22 cellular contexts compared by ENCODE assay signal in the genomic region with DNA sequence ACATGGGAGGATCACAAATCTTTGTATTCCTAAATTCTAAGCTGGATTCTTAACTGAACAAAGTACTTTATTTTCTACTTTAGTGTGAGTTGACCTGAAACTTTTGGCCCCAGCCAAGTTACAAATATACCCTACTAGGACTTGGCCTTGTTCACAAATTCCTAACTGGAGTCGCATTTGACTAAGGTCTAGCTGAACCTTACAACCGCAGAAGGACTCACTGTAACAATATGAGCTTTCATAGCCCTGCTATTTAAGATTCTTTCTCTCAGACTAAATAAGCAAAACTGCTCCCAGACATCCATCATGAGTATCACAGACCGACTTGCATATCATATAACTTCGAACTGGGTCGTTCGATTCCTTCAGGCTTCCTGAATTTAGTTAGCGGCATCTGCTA. TPM values are rescaled to one million over a fixed set of nuclear protein-coding genes. Genes with fewer than 3 reads are reported as not detected.
"Had no signal": no experiment of that assay in that cellular context is flagged by ENCODE, and none has a peak within 500 bp of the region (broad histone marks: within the 10 kb centered on the region; RNA-seq: fewer than 3 reads in every experiment).

No MANE protein-coding gene starts in this region.

- H3K36me3 Mint-ChIP-seq: natural killer cell treated with Interleukin-12 subunit alpha and Interleukin-12 subunit beta and Interleukin-15 and Interleukin-18, amount 100 ng/mL, for 72 hours had no signal

- ATAC-seq: activated T-cell treated with anti-CD3 and anti-CD28 coated beads, Interleukin-2, amount 50 U/mL, for 72 hours; natural killer cell treated with Interleukin-12 subunit alpha and Interleukin-12 subunit beta and Interleukin-15 and Interleukin-18, amount 100 ng/mL, for 72 hours; stimulated activated naive CD8-positive, alpha-beta T cell treated with anti-CD3 and anti-CD28 coated beads, Interleukin-15, Interleukin-2, amounts not matched to agents 100 U/mL and 50 U/mL, for 24 hours had no signal

- H3K36me3 ChIP-seq: brain microvascular endothelial cell had no signal

- H3K27ac Mint-ChIP-seq: activated T-cell treated with anti-CD3 and anti-CD28 coated beads, Interleukin-2, amount 50 U/mL, for 72 hours; dendritic cell treated with granulocyte-macrophage colony-stimulating factor and Interleukin-4, amounts not matched to agents 40 ng/mL and 50 ng/mL, for 4 days; natural killer cell treated with Interleukin-12 subunit alpha and Interleukin-12 subunit beta and Interleukin-15 and Interleukin-18, amount 100 ng/mL, for 72 hours had no signal

- H3K27me3 Mint-ChIP-seq: dendritic cell treated with granulocyte-macrophage colony-stimulating factor and Interleukin-4, amounts not matched to agents 40 ng/mL and 50 ng/mL, for 4 days; natural killer cell treated with Interleukin-12 subunit alpha and Interleukin-12 subunit beta and Interleukin-15 and Interleukin-18, amount 100 ng/mL, for 72 hours had no signal

- H3K4me3 ChIP-seq: hepatocyte, lung had no signal

- H3K27ac ChIP-seq: brain microvascular endothelial cell, hepatocyte, parathyroid adenoma, VCaP had no signal

- H3K27me3 ChIP-seq: brain microvascular endothelial cell, hepatocyte had no signal

- H3K4me3 Mint-ChIP-seq: activated T-cell treated with anti-CD3 and anti-CD28 coated beads, Interleukin-2, amount 50 U/mL, for 72 hours; dendritic cell treated with granulocyte-macrophage colony-stimulating factor and Interleukin-4, amounts not matched to agents 40 ng/mL and 50 ng/mL, for 4 days; natural killer cell treated with Interleukin-12 subunit alpha and Interleukin-12 subunit beta and Interleukin-15 and Interleukin-18, amount 100 ng/mL, for 72 hours had no signal

- H3K9me3 Mint-ChIP-seq: dendritic cell treated with granulocyte-macrophage colony-stimulating factor and Interleukin-4, amounts not matched to agents 40 ng/mL and 50 ng/mL, for 4 days had no signal

- H3K4me1 ChIP-seq: parathyroid adenoma had no signal

- DNase-seq: activated CD4-positive, CD25-positive, alpha-beta regulatory T cell treated with anti-CD3 and anti-CD28 coated beads, Interleukin-2, amount 50 U/mL, for 72 hours; activated CD8-positive, alpha-beta memory T cell treated with anti-CD3 and anti-CD28 coated beads for 24 hours; activated CD8-positive, alpha-beta memory T cell treated with anti-CD3 and anti-CD28 coated beads, Interleukin-2, amount 50 U/mL, for 48 hours; activated effector memory CD4-positive, alpha-beta T cell treated with anti-CD3 and anti-CD28 coated beads, Interleukin-2, amount 50 U/mL, for 16 hours; activated naive CD4-positive, alpha-beta T cell treated with anti-CD3 and anti-CD28 coated beads, Interleukin-2, amount 50 U/mL, for 16 hours; activated T-cell treated with anti-CD3 and anti-CD28 coated beads, Interleukin-2, amount 50 U/mL, for 72 hours; brain microvascular endothelial cell; central memory CD4-positive, alpha-beta T cell; effector memory CD4-positive, alpha-beta T cell; foreskin fibroblast; stimulated activated CD4-positive, alpha-beta T cell treated with anti-CD3 and anti-CD28 coated beads, Interleukin-12 subunit alpha, Interleukin-12 subunit beta, amount 100 ng/mL, for 4 hours; stimulated activated CD4-positive, alpha-beta T cell treated with anti-CD3 and anti-CD28 coated beads, Interleukin-1b, Interleukin-23, amount 100 ng/mL, for 48 hours; stimulated activated naive CD8-positive, alpha-beta T cell treated with anti-CD3 and anti-CD28 coated beads, Interleukin-15, Interleukin-2, amounts not matched to agents 100 U/mL and 50 U/mL, for 24 hours; SW 1271; T-helper 2 cell; trophoblast cell had no signal

RNA-seq across cellular contexts. Expression of a gene that starts 28.3 kb away (rescaled TPM):
- total RNA-seq: activated T-cell treated with anti-CD3 and anti-CD28 coated beads, Interleukin-2, amount 50 U/mL, for 72 hours; natural killer cell treated with Interleukin-12 subunit alpha and Interleukin-12 subunit beta and Interleukin-15 and Interleukin-18, amount 100 ng/mL, for 72 hours had no signal
